In genomic region chr2:61658841-61659780, GRCh38 we compare ENCODE assay signal across 9 cellular contexts.
DNase-seq lines count a peak whose midpoint lies in the region; ATAC-seq and TF ChIP-seq lines count a peak whose summit lies in the region.
"Had no signal": no experiment of that assay in that cellular context is flagged by ENCODE, and none has a peak within 500 bp of the region (broad histone marks: within the 10 kb centered on the region; RNA-seq: fewer than 3 reads in every experiment).

No MANE protein-coding gene starts in this region.

- H3K9me3 ChIP-seq in Karpas-422 (ENCODE audit: low read length) = no peaks in the 10 kb centered on the region
- no peaks in the 10 kb centered on the region for H3K9me3 ChIP-seq in WERI-Rb-1 (ENCODE audit: severe bottlenecking)
- no peaks in the 10 kb centered on the region for H3K9me3 ChIP-seq in thoracic aorta
- H3K9me3 ChIP-seq: BLaER1 treated with 17β-estradiol and CSF1 and Interleukin-3, amounts not matched to agents 10 nM and 100 nM had no signal

- no peak overlapping the region for H3K9ac ChIP-seq in Karpas-422 (ENCODE audit: low read length)
- H3K9ac ChIP-seq: BLaER1 treated with 17β-estradiol and CSF1 and Interleukin-3, amounts not matched to agents 10 nM and 100 nM had no signal

- H3K9me2 ChIP-seq in Karpas-422 (replicated peaks; ENCODE audit: insufficient read depth, low read length) = no peaks in the 10 kb centered on the region

- H3K36me3 ChIP-seq in Karpas-422 (ENCODE audit: insufficient read depth, low read length) = no peaks in the 10 kb centered on the region
- H3K36me3 ChIP-seq in WERI-Rb-1 = no peaks in the 10 kb centered on the region
- no peaks in the 10 kb centered on the region for H3K36me3 ChIP-seq in thoracic aorta
- H3K36me3 ChIP-seq: BLaER1 treated with 17β-estradiol and CSF1 and Interleukin-3, amounts not matched to agents 10 nM and 100 nM had no signal

- peak overlapping the region; percentile 20; the same call in 1 of the 2 replicates for H3K4me3 ChIP-seq in Karpas-422 (ENCODE audit: low read length)
- no peak overlapping the region for H3K4me3 ChIP-seq in WERI-Rb-1 (ENCODE audit: low read depth, low read length)
- no peak overlapping the region for H3K4me3 ChIP-seq in thoracic aorta
- H3K4me3 ChIP-seq: BLaER1 treated with 17β-estradiol and CSF1 and Interleukin-3, amounts not matched to agents 10 nM and 100 nM had no signal

- ATAC-seq in thoracic aorta (ENCODE audit: insufficient number of reproducible peaks, low FRiP score, low read depth) = peak; percentile 43

- H3K27ac ChIP-seq in Karpas-422 (ENCODE audit: low read length) (no peak overlapping the region), WERI-Rb-1 (no peak overlapping the region), thoracic aorta (no peak overlapping the region)
- H3K27ac ChIP-seq: BLaER1 treated with 17β-estradiol and CSF1 and Interleukin-3, amounts not matched to agents 10 nM and 100 nM had no signal

- no peaks in the 10 kb centered on the region for H4K20me1 ChIP-seq in Karpas-422 (ENCODE audit: insufficient read depth, low read depth, low read length)
- H4K20me1 ChIP-seq: BLaER1 treated with 17β-estradiol and CSF1 and Interleukin-3, amounts not matched to agents 10 nM and 100 nM had no signal

- no peaks in the 10 kb centered on the region for H3K4me1 ChIP-seq in Karpas-422 (ENCODE audit: low read length)
- peaks cover 13 to 18% of the 10 kb centered on the region in 2 donors for H3K4me1 ChIP-seq in thoracic aorta (ENCODE audit: control insufficient read depth in 1 of 2, low read depth in 2 of 2)
- H3K4me1 ChIP-seq: BLaER1 treated with 17β-estradiol and CSF1 and Interleukin-3, amounts not matched to agents 10 nM and 100 nM had no signal

- no peaks in the 10 kb centered on the region for H3K79me2 ChIP-seq in Karpas-422 (ENCODE audit: low read length)

- peak overlapping the region; percentile 34 for H3K4me2 ChIP-seq in Karpas-422 (ENCODE audit: low read depth, low read length, poor library complexity, severe bottlenecking)
- H3K4me2 ChIP-seq: BLaER1 treated with 17β-estradiol and CSF1 and Interleukin-3, amounts not matched to agents 10 nM and 100 nM had no signal

- peak; percentile 72 for TF ChIP-seq CTCF in WERI-Rb-1 (IDR thresholded peaks at IDR 0.05; ENCODE audit: low read depth, low read length)
- peak; percentile 20 for TF ChIP-seq CTCF in thoracic aorta (IDR thresholded peaks at IDR 0.05)

- DNase-seq in NCI-H1105 (lab: John Stamatoyannopoulos, UW) (peak; percentile 2), NCI-H1105 treated with DMSO at 0.1 percent for 48 hours (lab: John Stamatoyannopoulos, UW) (no peak), Karpas-422 (peak; percentile 85), WERI-Rb-1 (no peak), hepatic stellate cell (ENCODE audit: low spot score) (peak; percentile 66), thoracic aorta (ENCODE audit: low spot score) (no peak), anterior cingulate cortex (lab: John Stamatoyannopoulos, UW) (no peak)
- no peak for DNase-seq in activated T-cell treated with anti-CD3 and anti-CD28 coated beads, Interleukin-2, amount 50 U/mL, for 1 hour

- H2AFZ ChIP-seq in Karpas-422 (ENCODE audit: low read length) = peak overlapping the region; percentile 52; the same call in 1 of the 2 replicates

- H3K27me3 ChIP-seq in Karpas-422 (ENCODE audit: low read length) (no peaks in the 10 kb centered on the region), WERI-Rb-1 (ENCODE audit: insufficient read depth, low read depth, severe bottlenecking) (no peaks in the 10 kb centered on the region), thoracic aorta (replicated peaks; ENCODE audit: insufficient read depth) (no peaks in the 10 kb centered on the region)
- H3K27me3 ChIP-seq: BLaER1 treated with 17β-estradiol and CSF1 and Interleukin-3, amounts not matched to agents 10 nM and 100 nM had no signal

Comparison
In these comparisons a context has a peak if more than half of its experiments do, and no peak if none do; other contexts are left out.
1. DNase-seq: peak in NCI-H1105 (single experiment), Karpas-422 (single experiment) and hepatic stellate cell (single experiment); none in NCI-H1105 treated with DMSO at 0.1 percent for 48 hours (single experiment), WERI-Rb-1 (single experiment), thoracic aorta (single experiment), anterior cingulate cortex (0 of 58) and activated T-cell treated with anti-CD3 and anti-CD28 coated beads, Interleukin-2, amount 50 U/mL, for 1 hour (single experiment).